ENCODE assay signal across 9 cellular contexts in genomic region chr19:46426035-46426505, GRCh38. TPM values are rescaled to one million over a fixed set of nuclear protein-coding genes. Genes with fewer than 3 reads are reported as not detected.
DNase-seq lines count a peak whose midpoint lies in the region; ATAC-seq and TF ChIP-seq lines count a peak whose summit lies in the region.
"Had no signal": no experiment of that assay in that cellular context is flagged by ENCODE, and none has a peak within 500 bp of the region (broad histone marks: within the 10 kb centered on the region; RNA-seq: fewer than 3 reads in every experiment).

No MANE protein-coding gene starts in this region.

- no peak overlapping the region for H3K4ac ChIP-seq in mesendoderm (ENCODE audit: low read depth, low read length)

- no peak overlapping the region for H3K27ac ChIP-seq in mesendoderm (ENCODE audit: low read depth, low read length)
- H3K27ac ChIP-seq in uterus: peak overlapping the region; percentile 54 to 56

- intact Hi-C loops in uterus (cut with DNase I; ENCODE audit: low total_unique reads): no loop called here

- WGBS in mesendoderm (ENCODE audit: extremely low coverage, insufficient coverage, low lambda C conversion rate): no CpG with 5 or more reads among the region's 10 CpGs

- no peak overlapping the region for H4K5ac ChIP-seq in mesendoderm (ENCODE audit: low read length)

- peak overlapping the region; percentile 68 for H3K4me2 ChIP-seq in mesendoderm (ENCODE audit: low read length)

- H2BK15ac ChIP-seq in mesendoderm (replicated peaks; ENCODE audit: low read depth): no peak overlapping the region

- H3K36me3 ChIP-seq in mesendoderm (ENCODE audit: control insufficient read depth, insufficient read depth, low read length) (no peaks in the 10 kb centered on the region), uterus (no peaks in the 10 kb centered on the region)

- H3K4me3 Mint-ChIP-seq in activated naive CD4-positive, alpha-beta T cell treated with anti-CD3 and anti-CD28 coated beads, Interleukin-2, amount 50 U/mL, for 24 hours: peak overlapping the region; percentile 83
- H3K4me3 Mint-ChIP-seq in central memory CD8-positive, alpha-beta T cell: peak overlapping the region; percentile 76

- H3K79me1 ChIP-seq in mesendoderm (ENCODE audit: low read length): no peaks in the 10 kb centered on the region

- no peaks in the 10 kb centered on the region for H3K9me3 Mint-ChIP-seq in activated naive CD4-positive, alpha-beta T cell treated with anti-CD3 and anti-CD28 coated beads, Interleukin-2, amount 50 U/mL, for 24 hours
- no peaks in the 10 kb centered on the region for H3K9me3 Mint-ChIP-seq in activated naive CD4-positive, alpha-beta T cell treated with anti-CD3 and anti-CD28 coated beads, Interleukin-2, amount 50 U/mL, for 72 hours
- no peaks in the 10 kb centered on the region for H3K9me3 Mint-ChIP-seq in central memory CD8-positive, alpha-beta T cell

- no peak for TF ChIP-seq CTCF in uterus (IDR thresholded peaks at IDR 0.05)

- no peak overlapping the region for H4K8ac ChIP-seq in mesendoderm (ENCODE audit: low read depth, low read length)

- H3K56ac ChIP-seq in mesendoderm (ENCODE audit: low read length): peak overlapping the region; percentile 87

- no peak overlapping the region for H2AK5ac ChIP-seq in mesendoderm (ENCODE audit: low read length)

- DNase-seq in activated naive CD4-positive, alpha-beta T cell treated with anti-CD3 and anti-CD28 coated beads, Interleukin-2, amount 50 U/mL, for 72 hours (ENCODE audit: low spot score in 2 of 2): no peak
- DNase-seq in central memory CD8-positive, alpha-beta T cell (ENCODE audit: low spot score in 2 of 2): no peak
- DNase-seq in mesendoderm: no peak
- no peak for DNase-seq in uterus
- DNase-seq in T-helper 2 cell: no peak
- DNase-seq in GM19240 (ENCODE audit: insufficient read length, low spot score): no peak
- DNase-seq: SW 1271 had no signal

- H2BK120ac ChIP-seq in mesendoderm (ENCODE audit: low read depth, low read length): no peak overlapping the region

- H3K27me3 ChIP-seq in mesendoderm (ENCODE audit: insufficient read depth, low read length, poor library complexity) (no peaks in the 10 kb centered on the region), uterus (no peaks in the 10 kb centered on the region)

- no peak overlapping the region for H2BK5ac ChIP-seq in mesendoderm (ENCODE audit: low read length)

- H3K23ac ChIP-seq in mesendoderm (ENCODE audit: low read length): no peak overlapping the region

- TF ChIP-seq POLR2A in uterus (IDR thresholded peaks at IDR 0.05): no peak

- H3K4me1 ChIP-seq in mesendoderm (ENCODE audit: control insufficient read depth, low read depth, low read length): no peaks in the 10 kb centered on the region
- H3K4me1 ChIP-seq in uterus: no peaks in the 10 kb centered on the region

- H3K9ac ChIP-seq in mesendoderm (ENCODE audit: low read length): peak overlapping the region; percentile 86

- H3K9me3 ChIP-seq in uterus: no peaks in the 10 kb centered on the region

- H3K27me3 Mint-ChIP-seq in activated naive CD4-positive, alpha-beta T cell treated with anti-CD3 and anti-CD28 coated beads, Interleukin-2, amount 50 U/mL, for 24 hours: peaks cover 38% of the 10 kb centered on the region
- H3K27me3 Mint-ChIP-seq in central memory CD8-positive, alpha-beta T cell: peaks cover 77% of the 10 kb centered on the region

- no peaks in the 10 kb centered on the region for H3K36me3 Mint-ChIP-seq in activated naive CD4-positive, alpha-beta T cell treated with anti-CD3 and anti-CD28 coated beads, Interleukin-2, amount 50 U/mL, for 24 hours
- no peaks in the 10 kb centered on the region for H3K36me3 Mint-ChIP-seq in activated naive CD4-positive, alpha-beta T cell treated with anti-CD3 and anti-CD28 coated beads, Interleukin-2, amount 50 U/mL, for 72 hours
- peaks cover 5% of the 10 kb centered on the region for H3K36me3 Mint-ChIP-seq in central memory CD8-positive, alpha-beta T cell (ENCODE audit: insufficient read depth)

- peak overlapping the region; percentile 80 for H3K4me3 ChIP-seq in mesendoderm (ENCODE audit: low read length)
- H3K4me3 ChIP-seq in uterus: peak overlapping the region; percentile 41 to 43

- H3K18ac ChIP-seq in mesendoderm (ENCODE audit: low read length): no peak overlapping the region

- H3K4me1 Mint-ChIP-seq in activated naive CD4-positive, alpha-beta T cell treated with anti-CD3 and anti-CD28 coated beads, Interleukin-2, amount 50 U/mL, for 24 hours: peaks cover 29% of the 10 kb centered on the region
- H3K4me1 Mint-ChIP-seq in central memory CD8-positive, alpha-beta T cell: peaks cover 33% of the 10 kb centered on the region

- H3K27ac Mint-ChIP-seq in activated naive CD4-positive, alpha-beta T cell treated with anti-CD3 and anti-CD28 coated beads, Interleukin-2, amount 50 U/mL, for 24 hours: no peak overlapping the region
- H3K27ac Mint-ChIP-seq in activated naive CD4-positive, alpha-beta T cell treated with anti-CD3 and anti-CD28 coated beads, Interleukin-2, amount 50 U/mL, for 72 hours: no peak overlapping the region
- H3K27ac Mint-ChIP-seq in central memory CD8-positive, alpha-beta T cell (ENCODE audit: low read depth): no peak overlapping the region

- ATAC-seq in activated naive CD4-positive, alpha-beta T cell treated with anti-CD3 and anti-CD28 coated beads, Interleukin-2, amount 50 U/mL, for 72 hours: no peak
- no peak for ATAC-seq in central memory CD8-positive, alpha-beta T cell (replicated peaks; ENCODE audit: extremely low read depth, poor library complexity, severe bottlenecking)
- ATAC-seq in GM21390 (IDR thresholded peaks at IDR 0.05; ENCODE audit: unreplicated experiment): no peak

- no peaks in the 10 kb centered on the region for H3K79me2 ChIP-seq in mesendoderm (ENCODE audit: control insufficient read depth, insufficient read depth, low read length)

RNA-seq across cellular contexts. Expression of gene PNMA8C, which starts 2.7 kb away (rescaled TPM):
- not detected for total RNA-seq in activated naive CD4-positive, alpha-beta T cell treated with anti-CD3 and anti-CD28 coated beads, Interleukin-2, amount 50 U/mL, for 72 hours
- polyA plus RNA-seq in mesendoderm (2013, experiment 1 of 2): 0.08 TPM
- 0.10 TPM for polyA plus RNA-seq in mesendoderm (2013, experiment 2 of 2)
- 1 to 10 TPM in 1 of 4 donors, under 1 TPM in 2, not detected in 1; under 0.01 to 3.7 (median 0.73) TPM for total RNA-seq in uterus

RNA-seq across cellular contexts. Expression of gene CCDC8, which starts 12.7 kb away (rescaled TPM):
- total RNA-seq in activated naive CD4-positive, alpha-beta T cell treated with anti-CD3 and anti-CD28 coated beads, Interleukin-2, amount 50 U/mL, for 72 hours: not detected
- 11.5 TPM for polyA plus RNA-seq in mesendoderm (2013, experiment 1 of 2)
- 12.1 TPM for polyA plus RNA-seq in mesendoderm (2013, experiment 2 of 2)
- total RNA-seq in uterus: 10 to 100 TPM in 2 of 4 donors, 1 to 10 TPM in 2; 7.2 to 89.1 (median 26.2) TPM

RNA-seq across cellular contexts. Expression of gene PNMA8A, which starts 45.3 kb away (rescaled TPM):
- total RNA-seq in activated naive CD4-positive, alpha-beta T cell treated with anti-CD3 and anti-CD28 coated beads, Interleukin-2, amount 50 U/mL, for 72 hours: not detected
- polyA plus RNA-seq in mesendoderm (2013, experiment 1 of 2): 12.5 TPM
- 13.0 TPM for polyA plus RNA-seq in mesendoderm (2013, experiment 2 of 2)
- 10 to 100 TPM in 3 of 4 donors, 1 to 10 TPM in 1; 8.7 to 69.7 (median 16.1) TPM for total RNA-seq in uterus

Comparison
In these comparisons a context has a peak if more than half of its experiments do, and no peak if none do; other contexts are left out.
1. RNA of gene CCDC8, which starts 12.7 kb away (total RNA-seq): 7.2 to 89.1 TPM in uterus; not detected in activated naive CD4-positive, alpha-beta T cell treated with anti-CD3 and anti-CD28 coated beads, Interleukin-2, amount 50 U/mL, for 72 hours; every median in the first group is over 4 times any median in the second.
2. RNA of gene PNMA8A, which starts 45.3 kb away (total RNA-seq): 8.7 to 69.7 TPM in uterus; not detected in activated naive CD4-positive, alpha-beta T cell treated with anti-CD3 and anti-CD28 coated beads, Interleukin-2, amount 50 U/mL, for 72 hours; every median in the first group is over 4 times any median in the second.